ENCODE assay signal across 1 cellular context in the genomic region with DNA sequence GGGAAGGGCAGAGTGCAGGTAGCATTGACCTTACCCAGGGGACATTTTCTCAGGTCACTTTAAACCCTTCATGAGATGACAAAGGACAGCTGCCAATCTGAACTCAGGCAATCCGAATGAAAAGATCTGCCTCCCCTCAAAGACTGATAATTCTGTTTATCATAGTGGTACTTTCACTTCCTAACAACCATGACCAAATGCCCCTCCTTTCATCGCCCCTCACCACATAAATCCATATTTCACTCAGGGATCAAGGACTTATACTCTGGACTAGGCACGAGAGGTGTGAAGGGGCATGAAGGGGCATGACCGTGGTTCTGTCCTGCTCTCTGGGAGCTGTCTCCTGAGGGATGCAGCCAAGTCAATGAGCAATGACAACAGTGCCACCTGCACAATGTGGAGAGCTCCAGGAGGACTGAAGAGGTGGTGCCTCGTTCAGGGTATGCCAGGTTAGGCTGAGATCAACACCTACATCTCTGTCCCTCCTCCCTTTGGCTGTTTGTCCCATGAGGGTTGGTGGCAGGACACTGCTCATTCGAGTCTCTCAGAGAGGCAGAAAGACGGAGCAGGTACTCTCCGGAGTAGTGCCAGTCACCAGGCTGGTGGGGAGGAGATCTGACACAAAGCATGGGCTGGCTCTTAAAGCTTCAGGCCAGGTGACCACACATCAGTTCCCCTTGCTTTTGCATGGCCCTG.
A peak's percentile ranks its signal among the peaks of the same experiment; 100 is the strongest.
TF ChIP-seq lines count a peak whose summit lies in the region.

No MANE protein-coding gene starts in this region.

TF ChIP-seq in GM12878, 131 proteins besides CTCF, POLR2A, EP300 and RAD21 (continued from another document and continues in another):
- TF ChIP-seq, protein P1, sequence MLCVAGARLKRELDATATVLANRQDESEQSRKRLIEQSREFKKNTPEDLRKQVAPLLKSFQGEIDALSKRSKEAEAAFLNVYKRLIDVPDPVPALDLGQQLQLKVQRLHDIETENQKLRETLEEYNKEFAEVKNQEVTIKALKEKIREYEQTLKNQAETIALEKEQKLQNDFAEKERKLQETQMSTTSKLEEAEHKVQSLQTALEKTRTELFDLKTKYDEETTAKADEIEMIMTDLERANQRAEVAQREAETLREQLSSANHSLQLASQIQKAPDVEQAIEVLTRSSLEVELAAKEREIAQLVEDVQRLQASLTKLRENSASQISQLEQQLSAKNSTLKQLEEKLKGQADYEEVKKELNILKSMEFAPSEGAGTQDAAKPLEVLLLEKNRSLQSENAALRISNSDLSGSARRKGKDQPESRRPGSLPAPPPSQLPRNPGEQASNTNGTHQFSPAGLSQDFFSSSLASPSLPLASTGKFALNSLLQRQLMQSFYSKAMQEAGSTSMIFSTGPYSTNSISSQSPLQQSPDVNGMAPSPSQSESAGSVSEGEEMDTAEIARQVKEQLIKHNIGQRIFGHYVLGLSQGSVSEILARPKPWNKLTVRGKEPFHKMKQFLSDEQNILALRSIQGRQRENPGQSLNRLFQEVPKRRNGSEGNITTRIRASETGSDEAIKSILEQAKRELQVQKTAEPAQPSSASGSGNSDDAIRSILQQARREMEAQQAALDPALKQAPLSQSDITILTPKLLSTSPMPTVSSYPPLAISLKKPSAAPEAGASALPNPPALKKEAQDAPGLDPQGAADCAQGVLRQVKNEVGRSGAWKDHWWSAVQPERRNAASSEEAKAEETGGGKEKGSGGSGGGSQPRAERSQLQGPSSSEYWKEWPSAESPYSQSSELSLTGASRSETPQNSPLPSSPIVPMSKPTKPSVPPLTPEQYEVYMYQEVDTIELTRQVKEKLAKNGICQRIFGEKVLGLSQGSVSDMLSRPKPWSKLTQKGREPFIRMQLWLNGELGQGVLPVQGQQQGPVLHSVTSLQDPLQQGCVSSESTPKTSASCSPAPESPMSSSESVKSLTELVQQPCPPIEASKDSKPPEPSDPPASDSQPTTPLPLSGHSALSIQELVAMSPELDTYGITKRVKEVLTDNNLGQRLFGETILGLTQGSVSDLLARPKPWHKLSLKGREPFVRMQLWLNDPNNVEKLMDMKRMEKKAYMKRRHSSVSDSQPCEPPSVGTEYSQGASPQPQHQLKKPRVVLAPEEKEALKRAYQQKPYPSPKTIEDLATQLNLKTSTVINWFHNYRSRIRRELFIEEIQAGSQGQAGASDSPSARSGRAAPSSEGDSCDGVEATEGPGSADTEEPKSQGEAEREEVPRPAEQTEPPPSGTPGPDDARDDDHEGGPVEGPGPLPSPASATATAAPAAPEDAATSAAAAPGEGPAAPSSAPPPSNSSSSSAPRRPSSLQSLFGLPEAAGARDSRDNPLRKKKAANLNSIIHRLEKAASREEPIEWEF (IDR thresholded peaks at IDR 0.05; ENCODE audit: insufficient replicate concordance, low read depth, low read length), result no peak
- TF ChIP-seq, protein P2, sequence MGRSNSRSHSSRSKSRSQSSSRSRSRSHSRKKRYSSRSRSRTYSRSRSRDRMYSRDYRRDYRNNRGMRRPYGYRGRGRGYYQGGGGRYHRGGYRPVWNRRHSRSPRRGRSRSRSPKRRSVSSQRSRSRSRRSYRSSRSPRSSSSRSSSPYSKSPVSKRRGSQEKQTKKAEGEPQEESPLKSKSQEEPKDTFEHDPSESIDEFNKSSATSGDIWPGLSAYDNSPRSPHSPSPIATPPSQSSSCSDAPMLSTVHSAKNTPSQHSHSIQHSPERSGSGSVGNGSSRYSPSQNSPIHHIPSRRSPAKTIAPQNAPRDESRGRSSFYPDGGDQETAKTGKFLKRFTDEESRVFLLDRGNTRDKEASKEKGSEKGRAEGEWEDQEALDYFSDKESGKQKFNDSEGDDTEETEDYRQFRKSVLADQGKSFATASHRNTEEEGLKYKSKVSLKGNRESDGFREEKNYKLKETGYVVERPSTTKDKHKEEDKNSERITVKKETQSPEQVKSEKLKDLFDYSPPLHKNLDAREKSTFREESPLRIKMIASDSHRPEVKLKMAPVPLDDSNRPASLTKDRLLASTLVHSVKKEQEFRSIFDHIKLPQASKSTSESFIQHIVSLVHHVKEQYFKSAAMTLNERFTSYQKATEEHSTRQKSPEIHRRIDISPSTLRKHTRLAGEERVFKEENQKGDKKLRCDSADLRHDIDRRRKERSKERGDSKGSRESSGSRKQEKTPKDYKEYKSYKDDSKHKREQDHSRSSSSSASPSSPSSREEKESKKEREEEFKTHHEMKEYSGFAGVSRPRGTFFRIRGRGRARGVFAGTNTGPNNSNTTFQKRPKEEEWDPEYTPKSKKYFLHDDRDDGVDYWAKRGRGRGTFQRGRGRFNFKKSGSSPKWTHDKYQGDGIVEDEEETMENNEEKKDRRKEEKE (IDR thresholded peaks at IDR 0.05), result no peak
- no peak for TF ChIP-seq POLR2AphosphoS2 (IDR thresholded peaks at IDR 0.05; ENCODE audit: low read depth, low read length)
- TF ChIP-seq SMAD1 (IDR thresholded peaks at IDR 0.05; ENCODE audit: low read depth, partially characterized antibody), result no peak
- TF ChIP-seq ZSCAN29 (IDR thresholded peaks at IDR 0.05), result no peak
- TF ChIP-seq, protein P3, sequence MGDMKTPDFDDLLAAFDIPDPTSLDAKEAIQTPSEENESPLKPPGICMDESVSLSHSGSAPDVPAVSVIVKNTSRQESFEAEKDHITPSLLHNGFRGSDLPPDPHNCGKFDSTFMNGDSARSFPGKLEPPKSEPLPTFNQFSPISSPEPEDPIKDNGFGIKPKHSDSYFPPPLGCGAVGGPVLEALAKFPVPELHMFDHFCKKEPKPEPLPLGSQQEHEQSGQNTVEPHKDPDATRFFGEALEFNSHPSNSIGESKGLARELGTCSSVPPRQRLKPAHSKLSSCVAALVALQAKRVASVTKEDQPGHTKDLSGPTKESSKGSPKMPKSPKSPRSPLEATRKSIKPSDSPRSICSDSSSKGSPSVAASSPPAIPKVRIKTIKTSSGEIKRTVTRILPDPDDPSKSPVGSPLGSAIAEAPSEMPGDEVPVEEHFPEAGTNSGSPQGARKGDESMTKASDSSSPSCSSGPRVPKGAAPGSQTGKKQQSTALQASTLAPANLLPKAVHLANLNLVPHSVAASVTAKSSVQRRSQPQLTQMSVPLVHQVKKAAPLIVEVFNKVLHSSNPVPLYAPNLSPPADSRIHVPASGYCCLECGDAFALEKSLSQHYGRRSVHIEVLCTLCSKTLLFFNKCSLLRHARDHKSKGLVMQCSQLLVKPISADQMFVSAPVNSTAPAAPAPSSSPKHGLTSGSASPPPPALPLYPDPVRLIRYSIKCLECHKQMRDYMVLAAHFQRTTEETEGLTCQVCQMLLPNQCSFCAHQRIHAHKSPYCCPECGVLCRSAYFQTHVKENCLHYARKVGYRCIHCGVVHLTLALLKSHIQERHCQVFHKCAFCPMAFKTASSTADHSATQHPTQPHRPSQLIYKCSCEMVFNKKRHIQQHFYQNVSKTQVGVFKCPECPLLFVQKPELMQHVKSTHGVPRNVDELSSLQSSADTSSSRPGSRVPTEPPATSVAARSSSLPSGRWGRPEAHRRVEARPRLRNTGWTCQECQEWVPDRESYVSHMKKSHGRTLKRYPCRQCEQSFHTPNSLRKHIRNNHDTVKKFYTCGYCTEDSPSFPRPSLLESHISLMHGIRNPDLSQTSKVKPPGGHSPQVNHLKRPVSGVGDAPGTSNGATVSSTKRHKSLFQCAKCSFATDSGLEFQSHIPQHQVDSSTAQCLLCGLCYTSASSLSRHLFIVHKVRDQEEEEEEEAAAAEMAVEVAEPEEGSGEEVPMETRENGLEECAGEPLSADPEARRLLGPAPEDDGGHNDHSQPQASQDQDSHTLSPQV (IDR thresholded peaks at IDR 0.05), result no peak
- TF ChIP-seq RFX5 (IDR thresholded peaks at IDR 0.05; ENCODE audit: low read depth, low read length), result no peak
- no peak for TF ChIP-seq CHD2 (IDR thresholded peaks at IDR 0.05; ENCODE audit: borderline replicate concordance, low read depth, low read length)
- no peak for TF ChIP-seq TCF7 (IDR thresholded peaks at IDR 0.05; ENCODE audit: borderline replicate concordance)
- no peak for TF ChIP-seq STAT1 (conservative IDR thresholded peaks at IDR 0.05)
- TF ChIP-seq CEBPB (IDR thresholded peaks at IDR 0.05; ENCODE audit: borderline replicate concordance in 1 of 2, low read depth in 2 of 2, low read length in 2 of 2), result no peak
- TF ChIP-seq NR2F1 (conservative IDR thresholded peaks at IDR 0.05), result no peak
- TF ChIP-seq, protein P4, sequence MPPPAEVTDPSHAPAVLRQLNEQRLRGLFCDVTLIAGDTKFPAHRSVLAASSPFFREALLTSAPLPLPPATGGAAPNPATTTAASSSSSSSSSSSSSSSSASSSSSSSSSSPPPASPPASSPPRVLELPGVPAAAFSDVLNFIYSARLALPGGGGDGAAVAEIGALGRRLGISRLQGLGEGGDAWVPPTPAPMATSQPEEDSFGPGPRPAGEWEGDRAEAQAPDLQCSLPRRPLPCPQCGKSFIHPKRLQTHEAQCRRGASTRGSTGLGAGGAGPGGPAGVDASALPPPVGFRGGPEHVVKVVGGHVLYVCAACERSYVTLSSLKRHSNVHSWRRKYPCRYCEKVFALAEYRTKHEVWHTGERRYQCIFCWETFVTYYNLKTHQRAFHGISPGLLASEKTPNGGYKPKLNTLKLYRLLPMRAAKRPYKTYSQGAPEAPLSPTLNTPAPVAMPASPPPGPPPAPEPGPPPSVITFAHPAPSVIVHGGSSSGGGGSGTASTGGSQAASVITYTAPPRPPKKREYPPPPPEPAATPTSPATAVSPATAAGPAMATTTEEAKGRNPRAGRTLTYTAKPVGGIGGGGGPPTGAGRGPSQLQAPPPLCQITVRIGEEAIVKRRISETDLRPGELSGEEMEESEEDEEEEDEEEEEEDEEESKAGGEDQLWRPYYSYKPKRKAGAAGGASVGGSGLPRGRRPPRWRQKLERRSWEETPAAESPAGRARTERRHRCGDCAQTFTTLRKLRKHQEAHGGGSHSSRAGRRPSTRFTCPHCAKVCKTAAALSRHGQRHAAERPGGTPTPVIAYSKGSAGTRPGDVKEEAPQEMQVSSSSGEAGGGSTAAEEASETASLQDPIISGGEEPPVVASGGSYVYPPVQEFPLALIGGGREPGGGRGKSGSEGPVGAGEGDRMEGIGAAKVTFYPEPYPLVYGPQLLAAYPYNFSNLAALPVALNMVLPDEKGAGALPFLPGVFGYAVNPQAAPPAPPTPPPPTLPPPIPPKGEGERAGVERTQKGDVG (CRISPR knock-in tag; IDR thresholded peaks at IDR 0.05), result no peak
- no peak for TF ChIP-seq HCFC1 (IDR thresholded peaks at IDR 0.05; ENCODE audit: low read length)
- no peak for TF ChIP-seq CREB1 (IDR thresholded peaks at IDR 0.05; ENCODE audit: low read depth)
- TF ChIP-seq SMC3 (IDR thresholded peaks at IDR 0.05; ENCODE audit: borderline replicate concordance, low read length), result no peak
- TF ChIP-seq, protein P5, sequence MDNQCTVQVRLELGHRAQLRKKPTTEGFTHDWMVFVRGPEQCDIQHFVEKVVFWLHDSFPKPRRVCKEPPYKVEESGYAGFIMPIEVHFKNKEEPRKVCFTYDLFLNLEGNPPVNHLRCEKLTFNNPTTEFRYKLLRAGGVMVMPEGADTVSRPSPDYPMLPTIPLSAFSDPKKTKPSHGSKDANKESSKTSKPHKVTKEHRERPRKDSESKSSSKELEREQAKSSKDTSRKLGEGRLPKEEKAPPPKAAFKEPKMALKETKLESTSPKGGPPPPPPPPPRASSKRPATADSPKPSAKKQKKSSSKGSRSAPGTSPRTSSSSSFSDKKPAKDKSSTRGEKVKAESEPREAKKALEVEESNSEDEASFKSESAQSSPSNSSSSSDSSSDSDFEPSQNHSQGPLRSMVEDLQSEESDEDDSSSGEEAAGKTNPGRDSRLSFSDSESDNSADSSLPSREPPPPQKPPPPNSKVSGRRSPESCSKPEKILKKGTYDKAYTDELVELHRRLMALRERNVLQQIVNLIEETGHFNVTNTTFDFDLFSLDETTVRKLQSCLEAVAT (IDR thresholded peaks at IDR 0.05), result no peak
- no peak for TF ChIP-seq RCOR1 (conservative IDR thresholded peaks at IDR 0.05; ENCODE audit: low read depth, low read length)
- peak; percentile 67 for TF ChIP-seq JUNB (IDR thresholded peaks at IDR 0.05)
- TF ChIP-seq MTA3 (IDR thresholded peaks at IDR 0.05; ENCODE audit: borderline replicate concordance, low read length), result no peak
- TF ChIP-seq SPI1 (IDR thresholded peaks at IDR 0.05; ENCODE audit: borderline replicate concordance, insufficient read depth, low read depth, low read length), result peak; percentile 70
- no peak for TF ChIP-seq CBX5 (IDR thresholded peaks at IDR 0.05; ENCODE audit: low read depth)
- no peak for TF ChIP-seq STAT3 (IDR thresholded peaks at IDR 0.05; ENCODE audit: low read depth, low read length)
- no peak for TF ChIP-seq BACH1 (IDR thresholded peaks at IDR 0.05; ENCODE audit: borderline replicate concordance)
- 0 out of 2 replicates have a peak, but pooled peaks have one; percentile 38 for TF ChIP-seq TCF3 (IDR thresholded peaks at IDR 0.05; ENCODE audit: borderline replicate concordance, insufficient read depth, low read depth, low read length)
- TF ChIP-seq ASH2L (IDR thresholded peaks at IDR 0.05; ENCODE audit: borderline replicate concordance, low read depth), result no peak
- TF ChIP-seq KDM1A (IDR thresholded peaks at IDR 0.05; ENCODE audit: borderline replicate concordance), result no peak
- peak; percentile 56; the same call in 1 of the 2 replicates for TF ChIP-seq NFIC (IDR thresholded peaks at IDR 0.05; ENCODE audit: low read depth, low read length)
- no peak for TF ChIP-seq SMAD5 (IDR thresholded peaks at IDR 0.05; ENCODE audit: low read depth)
- TF ChIP-seq NBN (IDR thresholded peaks at IDR 0.05), result no peak
- TF ChIP-seq, protein P6, sequence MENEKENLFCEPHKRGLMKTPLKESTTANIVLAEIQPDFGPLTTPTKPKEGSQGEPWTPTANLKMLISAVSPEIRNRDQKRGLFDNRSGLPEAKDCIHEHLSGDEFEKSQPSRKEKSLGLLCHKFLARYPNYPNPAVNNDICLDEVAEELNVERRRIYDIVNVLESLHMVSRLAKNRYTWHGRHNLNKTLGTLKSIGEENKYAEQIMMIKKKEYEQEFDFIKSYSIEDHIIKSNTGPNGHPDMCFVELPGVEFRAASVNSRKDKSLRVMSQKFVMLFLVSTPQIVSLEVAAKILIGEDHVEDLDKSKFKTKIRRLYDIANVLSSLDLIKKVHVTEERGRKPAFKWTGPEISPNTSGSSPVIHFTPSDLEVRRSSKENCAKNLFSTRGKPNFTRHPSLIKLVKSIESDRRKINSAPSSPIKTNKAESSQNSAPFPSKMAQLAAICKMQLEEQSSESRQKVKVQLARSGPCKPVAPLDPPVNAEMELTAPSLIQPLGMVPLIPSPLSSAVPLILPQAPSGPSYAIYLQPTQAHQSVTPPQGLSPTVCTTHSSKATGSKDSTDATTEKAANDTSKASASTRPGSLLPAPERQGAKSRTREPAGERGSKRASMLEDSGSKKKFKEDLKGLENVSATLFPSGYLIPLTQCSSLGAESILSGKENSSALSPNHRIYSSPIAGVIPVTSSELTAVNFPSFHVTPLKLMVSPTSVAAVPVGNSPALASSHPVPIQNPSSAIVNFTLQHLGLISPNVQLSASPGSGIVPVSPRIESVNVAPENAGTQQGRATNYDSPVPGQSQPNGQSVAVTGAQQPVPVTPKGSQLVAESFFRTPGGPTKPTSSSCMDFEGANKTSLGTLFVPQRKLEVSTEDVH (IDR thresholded peaks at IDR 0.05; ENCODE audit: low read depth, partially characterized antibody), result no peak
- 0 out of 2 replicates have a peak, but pooled peaks have one; percentile 25 for TF ChIP-seq IKZF1 (conservative IDR thresholded peaks at IDR 0.05)
- TF ChIP-seq, protein P7, sequence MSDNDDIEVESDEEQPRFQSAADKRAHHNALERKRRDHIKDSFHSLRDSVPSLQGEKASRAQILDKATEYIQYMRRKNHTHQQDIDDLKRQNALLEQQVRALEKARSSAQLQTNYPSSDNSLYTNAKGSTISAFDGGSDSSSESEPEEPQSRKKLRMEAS (IDR thresholded peaks at IDR 0.05; ENCODE audit: low read depth, low read length), result no peak
- no peak for TF ChIP-seq YBX1 (IDR thresholded peaks at IDR 0.05)
- no peak for TF ChIP-seq POLR2AphosphoS5 (IDR thresholded peaks at IDR 0.05; ENCODE audit: low read length)
